9 cellular contexts compared by ENCODE assay signal in the genomic region with DNA sequence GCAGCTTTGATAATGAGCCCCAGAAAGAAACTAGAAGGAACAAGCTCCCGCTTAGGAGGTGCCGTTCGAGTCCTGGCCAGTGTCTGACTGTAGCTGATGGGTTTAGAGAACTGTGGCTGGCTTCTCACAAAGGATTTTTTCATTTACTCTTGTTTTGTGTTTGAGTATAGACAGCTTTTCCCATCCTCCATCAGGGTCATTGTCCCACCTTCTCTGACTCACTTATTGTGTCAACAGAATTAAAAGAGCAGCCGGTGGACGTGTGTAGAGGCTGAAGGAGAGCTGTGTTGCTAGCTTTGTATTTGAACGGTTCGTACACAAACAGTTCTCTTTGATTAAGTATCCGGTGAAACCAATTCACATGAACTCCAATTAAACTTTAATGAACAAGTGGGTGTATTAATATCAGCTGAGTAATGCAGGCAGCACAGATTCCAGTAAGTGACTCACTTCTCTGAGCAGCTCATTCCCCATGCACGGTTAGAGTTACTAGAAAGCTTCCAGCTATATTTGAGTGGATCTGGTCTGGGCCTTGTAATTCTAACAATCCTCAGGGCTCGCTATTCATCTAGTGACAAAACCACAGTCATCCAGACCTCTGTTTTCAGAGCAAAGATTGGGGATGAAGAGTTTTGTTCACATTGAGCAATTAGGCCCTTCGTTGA.
DNase-seq lines count a peak whose midpoint lies in the region; FAIRE-seq and TF ChIP-seq lines count a peak whose summit lies in the region.
"Had no signal": no experiment of that assay in that cellular context is flagged by ENCODE, and none has a peak within 500 bp of the region (broad histone marks: within the 10 kb centered on the region; RNA-seq: fewer than 3 reads in every experiment).

No MANE protein-coding gene starts in this region.

- FAIRE-seq in H54 (lab: Jason Lieb, UNC) = peak; percentile 93

- H3K9me3 Mint-ChIP-seq in T-helper 2 cell treated with Interferon-gamma antibody and Interleukin-4, amounts not matched to agents 5 μg/mL and 100 μg/mL, for 36 hours = no peaks in the 10 kb centered on the region
- H3K9me3 Mint-ChIP-seq in activated CD4-positive, alpha-beta T cell treated with anti-CD3 and anti-CD28 coated beads, Interleukin-2, amount 10 ng/mL, durations not matched to agents 24 days and 14 days = peaks cover 12% of the 10 kb centered on the region

- H3K27me3 Mint-ChIP-seq in T-helper 2 cell treated with Interferon-gamma antibody and Interleukin-4, amounts not matched to agents 5 μg/mL and 100 μg/mL, for 36 hours (ENCODE audit: low read depth) = no peaks in the 10 kb centered on the region
- H3K27me3 Mint-ChIP-seq in activated CD4-positive, alpha-beta T cell treated with anti-CD3 and anti-CD28 coated beads, Interleukin-2, amount 10 ng/mL, durations not matched to agents 24 days and 14 days = no peaks in the 10 kb centered on the region

- H3K4me3 Mint-ChIP-seq in T-helper 2 cell treated with Interferon-gamma antibody and Interleukin-4, amounts not matched to agents 5 μg/mL and 100 μg/mL, for 36 hours = no peak overlapping the region
- H3K4me3 Mint-ChIP-seq in activated CD4-positive, alpha-beta T cell treated with anti-CD3 and anti-CD28 coated beads, Interleukin-2, amount 10 ng/mL, durations not matched to agents 24 days and 14 days = no peak overlapping the region

- DNase-seq in H54 (ENCODE audit: insufficient read length, low spot score) (peak; percentile 53), NCI-H748 (lab: John Stamatoyannopoulos, UW; ENCODE audit: unreplicated experiment) (peak; percentile 52), non-pigmented ciliary epithelial cell (ENCODE audit: low read depth) (peak; percentile 96), OCI-M1 (lab: John Stamatoyannopoulos, UW) (no peak), NCI-H82 treated with DMSO at 0.1 percent for 48 hours (lab: John Stamatoyannopoulos, UW; ENCODE audit: unreplicated experiment) (no peak)
- DNase-seq in T-helper 2 cell treated with Interferon-gamma antibody and Interleukin-4, amounts not matched to agents 5 μg/mL and 100 μg/mL, for 36 hours (ENCODE audit: low spot score) = no peak
- DNase-seq in activated CD4-positive, alpha-beta T cell treated with anti-CD3 and anti-CD28 coated beads, Interleukin-2, amount 10 ng/mL, durations not matched to agents 24 days and 14 days = no peak

- peaks cover 3 to 9% of the 10 kb centered on the region in 2 donors for H3K4me1 ChIP-seq in esophagus (ENCODE audit: control insufficient read depth in 2 of 2, insufficient read depth in 2 of 2, low read length in 1 of 2)

- H3K9me3 ChIP-seq in esophagus (ENCODE audit: control insufficient read depth in 2 of 2, insufficient read depth in 1 of 2, low read depth in 1 of 2, low read length in 1 of 2) = no peaks in the 10 kb centered on the region

- intact Hi-C loops in activated CD4-positive, alpha-beta T cell treated with anti-CD3 and anti-CD28 coated beads, Interleukin-2, amount 10 ng/mL, durations not matched to agents 24 days and 14 days (cut with micrococcal nuclease) = loop anchor here (2.0 to 5.0 kb wide), 6 partner anchors 14 to 657 kb away; no protein-coding TSS in a partner anchor

- no peaks in the 10 kb centered on the region for H3K27me3 ChIP-seq in esophagus (ENCODE audit: control insufficient read depth in 1 of 2, insufficient read depth in 2 of 2, low read length in 2 of 2)

- TF ChIP-seq POLR2A in H54 (IDR thresholded peaks at IDR 0.05; ENCODE audit: low read depth, low read length) = no peak

- no peak overlapping the region for H3K4me3 ChIP-seq in esophagus (ENCODE audit: low read depth in 1 of 2, low read length in 2 of 2)
- H3K4me3 ChIP-seq: SK-N-MC had no signal

- no peaks in the 10 kb centered on the region for H3K36me3 ChIP-seq in esophagus (ENCODE audit: control insufficient read depth in 2 of 2, insufficient read depth in 2 of 2, low read length in 1 of 2)

- H3K27ac Mint-ChIP-seq in T-helper 2 cell treated with Interferon-gamma antibody and Interleukin-4, amounts not matched to agents 5 μg/mL and 100 μg/mL, for 36 hours = no peak overlapping the region
- H3K27ac Mint-ChIP-seq in activated CD4-positive, alpha-beta T cell treated with anti-CD3 and anti-CD28 coated beads, Interleukin-2, amount 10 ng/mL, durations not matched to agents 24 days and 14 days = no peak overlapping the region

- H3K27ac ChIP-seq in esophagus (ENCODE audit: low read depth in 2 of 2, low read length in 1 of 2) = peak overlapping the region; percentile 71
- H3K27ac ChIP-seq: SK-N-MC had no signal

- H3K4me1 Mint-ChIP-seq in T-helper 2 cell treated with Interferon-gamma antibody and Interleukin-4, amounts not matched to agents 5 μg/mL and 100 μg/mL, for 36 hours (ENCODE audit: low read depth) = peaks cover 42% of the 10 kb centered on the region
- peaks cover 71% of the 10 kb centered on the region for H3K4me1 Mint-ChIP-seq in activated CD4-positive, alpha-beta T cell treated with anti-CD3 and anti-CD28 coated beads, Interleukin-2, amount 10 ng/mL, durations not matched to agents 24 days and 14 days

- 23 to 34% methylated on average over 11 of the region's 11 CpGs for WGBS in esophagus, 2 donors

- H3K36me3 Mint-ChIP-seq in T-helper 2 cell treated with Interferon-gamma antibody and Interleukin-4, amounts not matched to agents 5 μg/mL and 100 μg/mL, for 36 hours (ENCODE audit: low read depth) = peaks cover 26% of the 10 kb centered on the region
- peaks cover 35% of the 10 kb centered on the region for H3K36me3 Mint-ChIP-seq in activated CD4-positive, alpha-beta T cell treated with anti-CD3 and anti-CD28 coated beads, Interleukin-2, amount 10 ng/mL, durations not matched to agents 24 days and 14 days (ENCODE audit: low read depth)

Comparison
In these comparisons a context has a peak if more than half of its experiments do, and no peak if none do; other contexts are left out.
1. DNase-seq: peak in H54 (single experiment), NCI-H748 (single experiment) and non-pigmented ciliary epithelial cell (single experiment); none in OCI-M1 (single experiment), T-helper 2 cell treated with Interferon-gamma antibody and Interleukin-4, amounts not matched to agents 5 μg/mL and 100 μg/mL, for 36 hours (single experiment), NCI-H82 treated with DMSO at 0.1 percent for 48 hours (single experiment) and activated CD4-positive, alpha-beta T cell treated with anti-CD3 and anti-CD28 coated beads, Interleukin-2, amount 10 ng/mL, durations not matched to agents 24 days and 14 days (single experiment).